In the genomic region with DNA sequence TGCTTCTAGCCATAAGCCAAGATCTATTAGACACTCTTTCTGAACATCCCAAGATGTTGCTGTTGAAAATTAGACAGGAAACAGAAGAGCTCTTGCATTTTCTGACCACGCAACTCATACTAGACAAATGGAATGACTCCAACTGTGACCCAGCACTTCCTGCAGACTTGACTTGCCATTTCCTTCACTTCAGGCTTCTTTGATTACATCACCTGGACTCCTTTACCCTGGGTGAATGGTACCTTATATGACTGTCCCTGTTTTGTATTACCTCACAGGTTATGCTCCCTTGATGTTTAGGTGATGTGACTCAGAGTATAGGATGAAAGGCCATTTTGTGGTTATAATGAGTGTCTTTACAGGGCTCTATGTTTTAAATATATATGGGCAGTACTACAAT, we compare ENCODE assay signal across 33 cellular contexts.
A peak's percentile ranks its signal among the peaks of the same experiment; 100 is the strongest.
DNase-seq lines count a peak whose midpoint lies in the region; ATAC-seq, FAIRE-seq and TF ChIP-seq lines count a peak whose summit lies in the region.
"Had no signal": no experiment of that assay in that cellular context is flagged by ENCODE, and none has a peak within 500 bp of the region (broad histone marks: within the 10 kb centered on the region; RNA-seq: fewer than 3 reads in every experiment).

No MANE protein-coding gene starts in this region.

- DNase-seq in H4 (ENCODE audit: low spot score) (peak; percentile 13), NCI-H226 (peak; percentile 30), GM12878 (ENCODE audit: low read depth, low spot score) (no peak), foreskin keratinocyte (peak; percentile 77 to 87), NCI-H1048 (lab: John Stamatoyannopoulos, UW) (no peak), type B pancreatic cell (ENCODE audit: extremely low spot score, unreplicated experiment) (no peak)
- DNase-seq: activated CD4-positive, CD25-positive, alpha-beta regulatory T cell; activated effector memory CD4-positive, alpha-beta T cell treated with anti-CD3 and anti-CD28 coated beads, Interleukin-2, amount 50 U/mL, for 16 hours; activated naive CD8-positive, alpha-beta T cell treated with anti-CD3 and anti-CD28 coated beads, Interleukin-2, amount 10 ng/mL, durations not matched to agents 7 days and 5 days; activated T-cell treated with anti-CD3 and anti-CD28 coated beads, Interleukin-2, amount 50 U/mL, for 24 hours; aorta; CD8-positive, alpha-beta memory T cell; effector memory CD8-positive, alpha-beta T cell; gastrocnemius medialis; hippocampal formation; left colon; NCI-H1092; NCI-H1694 treated with DMSO at 0.1 percent for 48 hours; NCI-H524; NK-92 treated with Interleukin-12 subunit alpha and Interleukin-12 subunit beta, amount 100 ng/mL, for 24 hours; PC-9; SIG-M5; small intestine; stimulated activated naive CD4-positive, alpha-beta T cell treated with Interleukin-2 at 50 U/mL for 16 hours; upper lobe of right lung had no signal

- no peaks in the 10 kb centered on the region for H3K4me1 ChIP-seq in GM12878 (ENCODE audit: control insufficient read depth, insufficient read depth, low read length)
- peaks cover 8% of the 10 kb centered on the region for H3K4me1 ChIP-seq in foreskin keratinocyte
- H3K4me1 ChIP-seq: gastrocnemius medialis, parathyroid adenoma, right atrium auricular region, suprapubic skin, upper lobe of right lung had no signal

- peaks cover 14% of the 10 kb centered on the region for H3K9me3 Mint-ChIP-seq in type B pancreatic cell

- H3K9me3 ChIP-seq in GM12878 (replicated peaks; ENCODE audit: control insufficient read depth, insufficient read depth, low read length): no peaks in the 10 kb centered on the region
- H3K9me3 ChIP-seq: gastrocnemius medialis, suprapubic skin, upper lobe of right lung had no signal

- ATAC-seq in GM12878 (peak; percentile 90), foreskin keratinocyte (peak; percentile 99), GM18498 (IDR thresholded peaks at IDR 0.05; ENCODE audit: unreplicated experiment) (no peak), GM19452 (IDR thresholded peaks at IDR 0.05; ENCODE audit: unreplicated experiment) (no peak)
- ATAC-seq: effector memory CD8-positive, alpha-beta T cell; gastrocnemius medialis; left colon; upper lobe of right lung had no signal

- no peak overlapping the region for H3K4me3 Mint-ChIP-seq in type B pancreatic cell
- H3K4me3 Mint-ChIP-seq: activated naive CD8-positive, alpha-beta T cell treated with anti-CD3 and anti-CD28 coated beads, Interleukin-2, amount 10 ng/mL, durations not matched to agents 7 days and 5 days; activated T-cell treated with anti-CD3 and anti-CD28 coated beads, Interleukin-2, amount 50 U/mL, for 24 hours; CD8-positive, alpha-beta memory T cell; effector memory CD8-positive, alpha-beta T cell; IgD-negative memory B cell had no signal

- in situ Hi-C loops in GM12878 (cut with MboI): no loop called here

- no peak for TF ChIP-seq RAD21 in GM12878 (IDR thresholded peaks at IDR 0.05; ENCODE audit: insufficient read depth, low read depth, low read length)

- CTCF ChIA-PET in GM12878 (lab: Yijun Ruan, JAX): no interaction called here

- RAD21 ChIA-PET in GM12878 (lab: Charles Lee; ENCODE audit: unreplicated experiment): no interaction called here

- no peaks in the 10 kb centered on the region for H3K4me1 Mint-ChIP-seq in type B pancreatic cell (ENCODE audit: unreplicated experiment)
- H3K4me1 Mint-ChIP-seq: activated naive CD8-positive, alpha-beta T cell treated with anti-CD3 and anti-CD28 coated beads, Interleukin-2, amount 10 ng/mL, durations not matched to agents 7 days and 5 days; CD8-positive, alpha-beta memory T cell; IgD-negative memory B cell had no signal

- no peak overlapping the region for H3K4me3 ChIP-seq in GM12878
- H3K4me3 ChIP-seq: coronary artery, gastrocnemius medialis, PC-9, right atrium auricular region, suprapubic skin, upper lobe of right lung had no signal

- H3K27ac ChIP-seq in GM12878 (ENCODE audit: control insufficient read depth, insufficient read depth) (no peak overlapping the region), foreskin keratinocyte (no peak overlapping the region)
- H3K27ac ChIP-seq: coronary artery, gastrocnemius medialis, parathyroid adenoma, PC-9, right atrium auricular region, suprapubic skin, upper lobe of right lung had no signal

- H3K4me2 ChIP-seq in GM12878 (ENCODE audit: control insufficient read depth, insufficient read depth): no peak overlapping the region
- H3K4me2 ChIP-seq: PC-9 had no signal

- TF ChIP-seq CTCF in GM12878 (IDR thresholded peaks at IDR 0.05 in 2 of 3, conservative IDR thresholded peaks at IDR 0.05 in 1 of 3; ENCODE audit: control insufficient read depth in 2 of 3, extremely low read depth in 1 of 3, insufficient read depth in 1 of 3, low read depth in 3 of 3, low read length in 3 of 3) (no peak), foreskin keratinocyte (conservative IDR thresholded peaks at IDR 0.05) (no peak), type B pancreatic cell (conservative IDR thresholded peaks at IDR 0.05) (no peak)

- SMC1A ChIA-PET in GM12878 (lab: Charles Lee; ENCODE audit: uncharacterized antibody, unreplicated experiment): interaction anchor here (1.0 kb wide), 2 partner anchors 14 to 173 kb away, joined by 4 to 5 read pairs; no protein-coding TSS in a partner anchor

- H3K27me3 ChIP-seq in GM12878 (replicated peaks in 1 of 2; ENCODE audit: control insufficient read depth in 2 of 2, insufficient read depth in 2 of 2, low read length in 1 of 2) (no peaks in the 10 kb centered on the region), foreskin keratinocyte (no peaks in the 10 kb centered on the region)
- H3K27me3 ChIP-seq: gastrocnemius medialis, right atrium auricular region, suprapubic skin, upper lobe of right lung had no signal

- no peak overlapping the region for H3K9ac ChIP-seq in GM12878 (ENCODE audit: control insufficient read depth, insufficient read depth, low read length)
- H3K9ac ChIP-seq: parathyroid adenoma had no signal

- no peak for FAIRE-seq in GM12878 (lab: Jason Lieb, UNC)
- FAIRE-seq: GM12892, small intestine had no signal

- BruUV-seq in GM12878 (replicated peaks; lab: Mats Ljungman, UMichigan): no TSS peak

- H3K27ac Mint-ChIP-seq in type B pancreatic cell: no peak overlapping the region
- H3K27ac Mint-ChIP-seq: activated naive CD8-positive, alpha-beta T cell treated with anti-CD3 and anti-CD28 coated beads, Interleukin-2, amount 10 ng/mL, durations not matched to agents 7 days and 5 days; activated T-cell treated with anti-CD3 and anti-CD28 coated beads, Interleukin-2, amount 50 U/mL, for 24 hours; CD8-positive, alpha-beta memory T cell; effector memory CD8-positive, alpha-beta T cell; IgD-negative memory B cell had no signal

- H3K27me3 Mint-ChIP-seq in type B pancreatic cell: no peaks in the 10 kb centered on the region
- H3K27me3 Mint-ChIP-seq: activated naive CD8-positive, alpha-beta T cell treated with anti-CD3 and anti-CD28 coated beads, Interleukin-2, amount 10 ng/mL, durations not matched to agents 7 days and 5 days; activated T-cell treated with anti-CD3 and anti-CD28 coated beads, Interleukin-2, amount 50 U/mL, for 24 hours; CD8-positive, alpha-beta memory T cell; effector memory CD8-positive, alpha-beta T cell; IgD-negative memory B cell had no signal

- POLR2A ChIA-PET in GM12878 (lab: Charles Lee): interaction anchor here (0.6 kb wide), 2 partner anchors 29 to 52 kb away, joined by 4 read pairs; no protein-coding TSS in a partner anchor

- no peak for TF ChIP-seq POLR2A in GM12878 (IDR thresholded peaks at IDR 0.05; ENCODE audit: low read depth, low read length)

- no peaks in the 10 kb centered on the region for H3K36me3 ChIP-seq in GM12878 (ENCODE audit: control insufficient read depth in 2 of 2, insufficient read depth in 2 of 2, low read length in 1 of 2)
- H3K36me3 ChIP-seq: gastrocnemius medialis, right atrium auricular region, suprapubic skin, upper lobe of right lung had no signal

- H3K79me2 ChIP-seq in GM12878 (ENCODE audit: control insufficient read depth, insufficient read depth, low read length): no peaks in the 10 kb centered on the region
- H3K79me2 ChIP-seq: parathyroid adenoma had no signal

- intact Hi-C loops in GM12878 (cut with micrococcal nuclease; ENCODE audit: unreplicated experiment): no loop called here

- H4K20me1 ChIP-seq in GM12878 (ENCODE audit: control insufficient read depth, insufficient read depth): no peaks in the 10 kb centered on the region

- no peak overlapping the region for H2AFZ ChIP-seq in GM12878 (ENCODE audit: control insufficient read depth, low read depth, low read length)
- H2AFZ ChIP-seq: parathyroid adenoma, PC-9 had no signal

- no peak for TF ChIP-seq EP300 in GM12878 (IDR thresholded peaks at IDR 0.05; ENCODE audit: borderline replicate concordance in 1 of 2, control insufficient read depth in 1 of 2, low read depth in 2 of 2, low read length in 2 of 2)

- no peaks in the 10 kb centered on the region for H3K36me3 Mint-ChIP-seq in type B pancreatic cell
- H3K36me3 Mint-ChIP-seq: activated naive CD8-positive, alpha-beta T cell treated with anti-CD3 and anti-CD28 coated beads, Interleukin-2, amount 10 ng/mL, durations not matched to agents 7 days and 5 days; IgD-negative memory B cell had no signal

- WGBS in GM12878 (ENCODE audit: insufficient coverage, insufficient replicate concordance, low lambda C conversion rate, missing lambda C conversion rate): 0% methylated on average over 1 of the region's 1 CpG

TF ChIP-seq in GM12878, 131 proteins besides CTCF, POLR2A, EP300 and RAD21:
- TF ChIP-seq, protein P1, sequence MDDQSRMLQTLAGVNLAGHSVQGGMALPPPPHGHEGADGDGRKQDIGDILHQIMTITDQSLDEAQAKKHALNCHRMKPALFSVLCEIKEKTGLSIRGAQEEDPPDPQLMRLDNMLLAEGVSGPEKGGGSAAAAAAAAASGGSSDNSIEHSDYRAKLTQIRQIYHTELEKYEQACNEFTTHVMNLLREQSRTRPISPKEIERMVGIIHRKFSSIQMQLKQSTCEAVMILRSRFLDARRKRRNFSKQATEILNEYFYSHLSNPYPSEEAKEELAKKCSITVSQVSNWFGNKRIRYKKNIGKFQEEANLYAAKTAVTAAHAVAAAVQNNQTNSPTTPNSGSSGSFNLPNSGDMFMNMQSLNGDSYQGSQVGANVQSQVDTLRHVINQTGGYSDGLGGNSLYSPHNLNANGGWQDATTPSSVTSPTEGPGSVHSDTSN (IDR thresholded peaks at IDR 0.05; ENCODE audit: insufficient replicate concordance, low read depth, low read length): no peak
- peak; percentile 18; the same call in 1 of the 2 replicates for TF ChIP-seq ATF7 (IDR thresholded peaks at IDR 0.05; ENCODE audit: low read depth)
- TF ChIP-seq MYB (IDR thresholded peaks at IDR 0.05; ENCODE audit: borderline replicate concordance, low read depth, low read length): no peak

Comparison
In these comparisons a context has a peak if more than half of its experiments do, and no peak if none do; other contexts are left out.
1. DNase-seq: peak in H4 (single experiment), NCI-H226 (single experiment) and foreskin keratinocyte (2 of 2); none in GM12878 (single experiment), NCI-H1048 (single experiment) and type B pancreatic cell (single experiment).
2. ATAC-seq: peak in GM12878 (single experiment) and foreskin keratinocyte (single experiment); none in GM18498 (single experiment) and GM19452 (single experiment).